8 cellular contexts compared by ENCODE assay signal in genomic region chrX:56729152-56729557, GRCh38. TPM values are rescaled to one million over a fixed set of nuclear protein-coding genes. Genes with fewer than 3 reads are reported as not detected.
DNase-seq lines count a peak whose midpoint lies in the region; ATAC-seq and TF ChIP-seq lines count a peak whose summit lies in the region.

NBDY (plus strand) TSS chrX:56729243; CDS start chrX:56729354, 111 bp downstream.

- no peak for TF ChIP-seq CTCF in BJ (IDR thresholded peaks at IDR 0.05; ENCODE audit: insufficient read depth, low read depth, low read length)
- TF ChIP-seq CTCF in fibroblast of lung (conservative IDR thresholded peaks at IDR 0.05 in 1 of 2, IDR thresholded peaks at IDR 0.05 in 1 of 2; ENCODE audit: low read depth in 1 of 2, low read length in 2 of 2): no peak
- TF ChIP-seq CTCF in tibial nerve (IDR thresholded peaks at IDR 0.05): no peak

- CTCF ChIA-PET in BJ (lab: Yijun Ruan, JAX): interaction anchor here (0.7 to 2.0 kb wide), 4 partner anchors 10 to 481 kb away, joined by 3 to 11 read pairs (median 4); no protein-coding TSS in a partner anchor

- H3K4me1 ChIP-seq in fibroblast of lung (ENCODE audit: control insufficient read depth, extremely low read depth, insufficient read depth, low read length): no peaks in the 10 kb centered on the region
- peaks cover 0 to 10% (median 2%) of the 10 kb centered on the region in 4 donors for H3K4me1 ChIP-seq in tibial nerve

- no peaks in the 10 kb centered on the region for H3K9me3 ChIP-seq in fibroblast of lung (ENCODE audit: control insufficient read depth, insufficient read depth, low read depth, low read length)
- H3K9me3 ChIP-seq in tibial nerve: no peaks in the 10 kb centered on the region

- TF ChIP-seq POLR2A in tibial nerve (IDR thresholded peaks at IDR 0.05): peak in 1 of 2 donors; percentile 66

- H3K27ac ChIP-seq in fibroblast of lung (ENCODE audit: insufficient read depth, low read length) (peak within 1 kb of the TSS; percentile 57), tibial nerve (peak within 1 kb of the TSS; percentile 50 to 91 (median 83))

- no peaks in the 10 kb centered on the region for H3K27me3 ChIP-seq in BJ (ENCODE audit: control insufficient read depth, insufficient read depth, low read length)
- no peaks in the 10 kb centered on the region for H3K27me3 ChIP-seq in fibroblast of lung (ENCODE audit: control insufficient read depth, insufficient read depth, low read length)
- H3K27me3 ChIP-seq in tibial nerve: peaks cover 0 to 29% of the 10 kb centered on the region in 2 donors

- peak within 1 kb of the TSS; percentile 86 to 97 (median 94) for H3K4me3 Mint-ChIP-seq in naive B cell

- H3K79me2 ChIP-seq in fibroblast of lung (ENCODE audit: control insufficient read depth, insufficient read depth, low read length): peaks cover 10% of the 10 kb centered on the region

- no peaks in the 10 kb centered on the region for H3K36me3 ChIP-seq in BJ (ENCODE audit: control insufficient read depth, insufficient read depth, low read length)
- no peaks in the 10 kb centered on the region for H3K36me3 ChIP-seq in fibroblast of lung (ENCODE audit: control insufficient read depth, insufficient read depth, low read length)
- no peaks in the 10 kb centered on the region for H3K36me3 ChIP-seq in tibial nerve

- H3K9ac ChIP-seq in fibroblast of lung (ENCODE audit: insufficient read depth, low read length): peak within 1 kb of the TSS; percentile 65

- no peaks in the 10 kb centered on the region for H3K27me3 Mint-ChIP-seq in naive B cell

- peak within 1 kb of the TSS; percentile 85 to 97 (median 93) for H3K27ac Mint-ChIP-seq in naive B cell

- H3K4me3 ChIP-seq in BJ (ENCODE audit: low read depth, low read length) (peak within 1 kb of the TSS; percentile 65), fibroblast of lung (replicated peaks in 1 of 4; ENCODE audit: control extremely low read depth in 1 of 4, insufficient read depth in 1 of 4, low read depth in 3 of 4, low read length in 4 of 4) (peak within 1 kb of the TSS; percentile 69 to 91 (median 72)), tibial nerve (peak within 1 kb of the TSS; percentile 31 to 68 (median 50))

- peaks cover 0 to 22% (median 4%) of the 10 kb centered on the region in 3 donors for H3K4me1 Mint-ChIP-seq in naive B cell

- no peaks in the 10 kb centered on the region for H3K36me3 Mint-ChIP-seq in naive B cell

- H4K20me1 ChIP-seq in fibroblast of lung (ENCODE audit: control insufficient read depth, extremely low read depth, insufficient read depth, low read length): no peaks in the 10 kb centered on the region

- peak within 1 kb of the TSS; percentile 68 for H3K4me2 ChIP-seq in fibroblast of lung (ENCODE audit: extremely low read depth, insufficient read depth, low read length)

- H3K9me3 Mint-ChIP-seq in naive B cell: no peaks in the 10 kb centered on the region

- POLR2A ChIA-PET in BJ (lab: Charles Lee): interaction anchor here (0.6 kb wide), 1 partner anchor 468 kb away, joined by 4 read pairs; no protein-coding TSS in a partner anchor

- peak in 1 of 2 donors; percentile 83 for TF ChIP-seq EP300 in tibial nerve (IDR thresholded peaks at IDR 0.05)

- DNase-seq in BJ (ENCODE audit: low read depth) (no peak), NOMO-1 treated with DMSO at 0.1 percent for 48 hours (lab: John Stamatoyannopoulos, UW; ENCODE audit: unreplicated experiment) (peak; percentile 42), fibroblast of lung (ENCODE audit: low read depth in 2 of 2) (peak; percentile 50 to 56), naive B cell (peak; percentile 32), tibial nerve (ENCODE audit: low spot score in 2 of 2) (peak in 1 of 2 donors; percentile 29)
- peak; percentile 53 to 58 for DNase-seq in activated T-cell treated with anti-CD3 and anti-CD28 coated beads, Interleukin-2, amount 50 U/mL, for 48 hours

- WGBS in tibial nerve, 2 donors: 0 to 18% methylated on average over 18 to 22 of the region's 22 CpGs

- peak; percentile 64 for ATAC-seq in GM18909 (IDR thresholded peaks at IDR 0.05; ENCODE audit: poor library complexity, unreplicated experiment)
- ATAC-seq in HG03139 (IDR thresholded peaks at IDR 0.05; ENCODE audit: unreplicated experiment): peak; percentile 61
- ATAC-seq in naive B cell (ENCODE audit: low read depth in 2 of 2): peak; percentile 77 to 79

- peak within 1 kb of the TSS; percentile 79 for H2AFZ ChIP-seq in fibroblast of lung (ENCODE audit: low read length)

RNA-seq across cellular contexts. Expression of gene NBDY, which starts in this region (rescaled TPM):
- polyA plus RNA-seq in BJ (2011; rRNA removed) (36.2 and 38.8 TPM in 2 replicates), fibroblast of lung (36.3 and 39.3 TPM in 2 replicates), naive B cell (ENCODE audit: low read depth in 6 of 6) (10 to 100 TPM; 44.9 to 69.1 (median 54.8) TPM)
- polyA minus RNA-seq in BJ (2011; rRNA and poly(A)+ RNA removed): 15.4 and 17.2 TPM in 2 replicates
- total RNA-seq in fibroblast of lung (5.4 and 5.8 TPM in 2 replicates), tibial nerve (10 to 100 TPM in 3 of 4 donors, 1 to 10 TPM in 1; 6.1 to 21.6 (median 17.3) TPM)
- 56.7 and 61.4 TPM in 2 replicates for polyA plus RNA-seq in fibroblast of lung (2012)
- polyA minus RNA-seq in fibroblast of lung (ENCODE audit: low replicate concordance): 29.8 and 30.2 TPM in 2 replicates
